ENCODE assay signal across 8 cellular contexts in genomic region chr19:1104452-1105216, GRCh38. TPM values are rescaled to one million over a fixed set of nuclear protein-coding genes. Genes with fewer than 3 reads are reported as not detected.
DNase-seq lines count a peak whose midpoint lies in the region; ATAC-seq and TF ChIP-seq lines count a peak whose summit lies in the region.

No MANE protein-coding gene starts in this region.

- H3K79me2 ChIP-seq in mesendoderm (ENCODE audit: control insufficient read depth, insufficient read depth, low read length): peaks cover 4% of the 10 kb centered on the region

- H3K36me3 Mint-ChIP-seq in endodermal cell (ENCODE audit: low read depth): peaks cover 7% of the 10 kb centered on the region

- H3K4me1 ChIP-seq in endodermal cell (ENCODE audit: control insufficient read depth, insufficient read depth, low read length) (peaks cover 5% of the 10 kb centered on the region), mesendoderm (ENCODE audit: control insufficient read depth, low read depth, low read length) (peaks cover 3% of the 10 kb centered on the region)

- H3K23ac ChIP-seq in mesendoderm (ENCODE audit: low read length): no peak overlapping the region

- H3K79me1 ChIP-seq in mesendoderm (ENCODE audit: low read length): no peaks in the 10 kb centered on the region

- H3K4me3 Mint-ChIP-seq in endodermal cell: peak overlapping the region; percentile 71

- no peak overlapping the region for H4K5ac ChIP-seq in mesendoderm (ENCODE audit: low read length)

- H3K36me3 ChIP-seq in endodermal cell (ENCODE audit: control insufficient read depth, insufficient read depth, low read length) (peaks cover 21% of the 10 kb centered on the region), mesendoderm (ENCODE audit: control insufficient read depth, insufficient read depth, low read length) (peaks cover 2% of the 10 kb centered on the region)

- H2BK5ac ChIP-seq in mesendoderm (ENCODE audit: low read length): no peak overlapping the region

- peak overlapping the region; percentile 83 for H3K4me3 ChIP-seq in endodermal cell (ENCODE audit: low read length)
- peak overlapping the region; percentile 66 for H3K4me3 ChIP-seq in mesendoderm (ENCODE audit: low read length)

- H3K56ac ChIP-seq in mesendoderm (ENCODE audit: low read length): peak overlapping the region; percentile 99

- H3K18ac ChIP-seq in mesendoderm (ENCODE audit: low read length): peak overlapping the region; percentile 97

- WGBS in endodermal cell (ENCODE audit: insufficient coverage in 1 of 2, insufficient read length in 1 of 2), 2 experiments: 1 to 3% methylated on average over 19 to 92 of the region's 92 CpGs
- WGBS in mesendoderm (ENCODE audit: extremely low coverage, insufficient coverage, low lambda C conversion rate): no CpG with 5 or more reads among the region's 92 CpGs

- no peaks in the 10 kb centered on the region for H3K9me3 Mint-ChIP-seq in endodermal cell

- TF ChIP-seq CTCF in endodermal cell (conservative IDR thresholded peaks at IDR 0.05): no peak

- H3K9me3 ChIP-seq in endodermal cell (ENCODE audit: control insufficient read depth, low read length): no peaks in the 10 kb centered on the region

- H3K27me3 Mint-ChIP-seq in endodermal cell (ENCODE audit: insufficient read depth): no peaks in the 10 kb centered on the region

- H3K27me3 ChIP-seq in endodermal cell (ENCODE audit: control insufficient read depth, insufficient read depth, low read length, poor library complexity, severe bottlenecking) (no peaks in the 10 kb centered on the region), mesendoderm (ENCODE audit: insufficient read depth, low read length, poor library complexity) (no peaks in the 10 kb centered on the region)

- DNase-seq in NK-92 treated with Interleukin-12 subunit alpha and Interleukin-12 subunit beta, amount 100 ng/mL, for 24 hours (lab: John Stamatoyannopoulos, UW): peak; percentile 51
- DNase-seq in NK-92 (lab: John Stamatoyannopoulos, UW; ENCODE audit: unreplicated experiment) (no peak), NCI-H446 treated with DMSO at 0.1 percent for 48 hours (lab: John Stamatoyannopoulos, UW) (peak; percentile 18), endodermal cell (peak; percentile 92), mesendoderm (peak; percentile 77)
- peak; percentile 80 for DNase-seq in activated CD8-positive, alpha-beta memory T cell treated with anti-CD3 and anti-CD28 coated beads, Interleukin-2, amount 50 U/mL, for 4 hours
- DNase-seq in stimulated activated CD8-positive, alpha-beta memory T cell treated with anti-CD3 and anti-CD28 coated beads, Interleukin-15, amount 100 ng/mL, for 48 hours (ENCODE audit: low read depth in 2 of 2): peak; percentile 67 to 77

- H3K4me2 ChIP-seq in mesendoderm (ENCODE audit: low read length): peak overlapping the region; percentile 96

- peak; percentile 26 for ATAC-seq in HG03025 (IDR thresholded peaks at IDR 0.05; ENCODE audit: low FRiP score, unreplicated experiment)

- H3K4me1 Mint-ChIP-seq in endodermal cell: peaks cover 7% of the 10 kb centered on the region

- H3K9ac ChIP-seq in endodermal cell (ENCODE audit: extremely low read depth, low read length, poor library complexity, severe bottlenecking) (peak overlapping the region; percentile 84), mesendoderm (ENCODE audit: low read length) (peak overlapping the region; percentile 92)

- peak overlapping the region; percentile 94 for H3K27ac ChIP-seq in endodermal cell (ENCODE audit: low read depth, low read length)
- H3K27ac ChIP-seq in mesendoderm (ENCODE audit: low read depth, low read length): peak overlapping the region; percentile 99

- H2AK5ac ChIP-seq in mesendoderm (ENCODE audit: low read length): no peak overlapping the region

- peak overlapping the region; percentile 39 for H2BK120ac ChIP-seq in mesendoderm (ENCODE audit: low read depth, low read length)

- H2BK15ac ChIP-seq in mesendoderm (replicated peaks; ENCODE audit: low read depth): no peak overlapping the region

- no peak overlapping the region for H4K8ac ChIP-seq in mesendoderm (ENCODE audit: low read depth, low read length)

- peak overlapping the region; percentile 92 for H3K4ac ChIP-seq in mesendoderm (ENCODE audit: low read depth, low read length)

- H3K27ac Mint-ChIP-seq in endodermal cell: peak overlapping the region; percentile 78

RNA-seq across cellular contexts. Expression of gene GPX4, which starts 0.8 kb away (rescaled TPM):
- total RNA-seq in endodermal cell: 100 to 1,000 TPM; 331 to 449 TPM
- polyA plus RNA-seq in endodermal cell (2013, experiment 1 of 2): 418 TPM
- polyA plus RNA-seq in endodermal cell (2013, experiment 2 of 2): 416 TPM
- polyA plus RNA-seq in mesendoderm (2013, experiment 1 of 2): 395 TPM
- 398 TPM for polyA plus RNA-seq in mesendoderm (2013, experiment 2 of 2)

RNA-seq across cellular contexts. Expression of gene POLR2E, which starts 9.5 kb away (rescaled TPM):
- total RNA-seq in endodermal cell: 100 to 1,000 TPM; 225 to 254 TPM
- polyA plus RNA-seq in endodermal cell (2013, experiment 1 of 2): 192 TPM
- polyA plus RNA-seq in endodermal cell (2013, experiment 2 of 2): 174 TPM
- 206 TPM for polyA plus RNA-seq in mesendoderm (2013, experiment 1 of 2)
- polyA plus RNA-seq in mesendoderm (2013, experiment 2 of 2): 211 TPM

RNA-seq across cellular contexts. Expression of gene ARHGAP45, which starts 37.7 kb away (rescaled TPM):
- 10 to 100 TPM; 14.8 to 17.1 TPM for total RNA-seq in endodermal cell
- 5.9 TPM for polyA plus RNA-seq in endodermal cell (2013, experiment 1 of 2)
- polyA plus RNA-seq in endodermal cell (2013, experiment 2 of 2): 4.8 TPM
- 7.9 TPM for polyA plus RNA-seq in mesendoderm (2013, experiment 1 of 2)
- polyA plus RNA-seq in mesendoderm (2013, experiment 2 of 2): 8.0 TPM
